Comparison of ENCODE assay signal across 8 cellular contexts in genomic region chr2:69177785-69178636, GRCh38.
DNase-seq lines count a peak whose midpoint lies in the region; ATAC-seq, FAIRE-seq and TF ChIP-seq lines count a peak whose summit lies in the region.

No MANE protein-coding gene starts in this region.

- TF ChIP-seq RAD21 in H1 (IDR thresholded peaks at IDR 0.05 in 1 of 2, conservative IDR thresholded peaks at IDR 0.05 in 1 of 2; ENCODE audit: low read depth in 2 of 2, low read length in 2 of 2): peak in 1 of 2 experiments; percentile 9; a peak in 2 of 4 replicates

- TF ChIP-seq CTCF in Panc1 (IDR thresholded peaks at IDR 0.05): no peak
- no peak for TF ChIP-seq CTCF in H1 (IDR thresholded peaks at IDR 0.05; ENCODE audit: control extremely low read depth in 1 of 3, insufficient read depth in 1 of 3, low read depth in 1 of 3, low read length in 3 of 3)
- TF ChIP-seq CTCF in lower lobe of right lung (IDR thresholded peaks at IDR 0.05): no peak
- no peak for TF ChIP-seq CTCF in thoracic aorta (IDR thresholded peaks at IDR 0.05)

- H3K36me3 ChIP-seq in Panc1 (ENCODE audit: control insufficient read depth, insufficient read depth, low read length) (no peaks in the 10 kb centered on the region; the same call in 1 of the 2 replicates), H1 (ENCODE audit: control insufficient read depth in 2 of 4, insufficient read depth in 4 of 4, low read length in 3 of 4) (no peaks in the 10 kb centered on the region; a peak in 1 of 8 replicates), lower lobe of right lung (peaks cover 10% of the 10 kb centered on the region), thoracic aorta (peaks cover 4% of the 10 kb centered on the region)

- peak; percentile 8 for DNase-seq in DMS53 (lab: John Stamatoyannopoulos, UW)
- DNase-seq in DMS53 treated with DMSO at 0.1 percent for 48 hours (lab: John Stamatoyannopoulos, UW; ENCODE audit: unreplicated experiment): no peak
- DNase-seq in Panc1 (ENCODE audit: low read depth, low spot score): no peak
- DNase-seq in H1 (ENCODE audit: low read depth in 1 of 2, low spot score in 2 of 2): peak; percentile 93 to 98
- peak; percentile 94 for DNase-seq in lower lobe of right lung
- DNase-seq in thoracic aorta (ENCODE audit: low spot score): peak; percentile 79
- DNase-seq in NCI-H2029 treated with DMSO at 0.1 percent for 48 hours (lab: John Stamatoyannopoulos, UW): no peak

- H3K27me3 ChIP-seq in Panc1 (ENCODE audit: control insufficient read depth, insufficient read depth, low read length): no peaks in the 10 kb centered on the region
- no peaks in the 10 kb centered on the region for H3K27me3 ChIP-seq in H1 (replicated peaks in 1 of 4; ENCODE audit: control insufficient read depth in 3 of 4, extremely low read depth in 1 of 4, insufficient read depth in 3 of 4, low read length in 3 of 4)
- H3K27me3 ChIP-seq in lower lobe of right lung (ENCODE audit: low read depth): no peaks in the 10 kb centered on the region
- no peaks in the 10 kb centered on the region for H3K27me3 ChIP-seq in thoracic aorta (replicated peaks; ENCODE audit: insufficient read depth)

- H4K5ac ChIP-seq in H1 (ENCODE audit: insufficient read length, low read depth, low read length): peak overlapping the region; percentile 13

- TF ChIP-seq POLR2A in H1 (IDR thresholded peaks at IDR 0.05; ENCODE audit: control extremely low read depth in 1 of 2, low read depth in 2 of 2, low read length in 2 of 2): peak; percentile 90

- peak overlapping the region; percentile 76; the same call in 1 of the 2 replicates for H2BK12ac ChIP-seq in H1 (ENCODE audit: low read depth, low read length)

- peak overlapping the region; percentile 84 for H3K18ac ChIP-seq in H1 (ENCODE audit: extremely low read depth, low read length)

- TF ChIP-seq EP300 in H1 (IDR thresholded peaks at IDR 0.05; ENCODE audit: borderline replicate concordance in 1 of 2, low read depth in 2 of 2, low read length in 2 of 2): no peak

- peak; percentile 69 for ATAC-seq in Panc1
- peak; percentile 90 to 95 for ATAC-seq in lower lobe of right lung
- peak; percentile 40 for ATAC-seq in thoracic aorta (ENCODE audit: insufficient number of reproducible peaks, low FRiP score, low read depth)
- ATAC-seq in HG02623 (IDR thresholded peaks at IDR 0.05; ENCODE audit: unreplicated experiment): no peak

- POLR2A ChIA-PET in Panc1 (lab: Charles Lee): interaction anchor here (0.6 kb wide), 1 partner anchor 28 kb away, joined by 4 read pairs; no protein-coding TSS in a partner anchor
- POLR2A ChIA-PET in H1 (lab: Charles Lee; ENCODE audit: partially characterized antibody): interaction anchor here (0.7 to 1.5 kb wide), 5 partner anchors 11 to 53 kb away, joined by 3 to 11 read pairs (median 4); no protein-coding TSS in a partner anchor

- no peak overlapping the region for H3K4ac ChIP-seq in H1 (replicated peaks; ENCODE audit: insufficient read length, low read depth, low read length)

- H3K9ac ChIP-seq in H1 (replicated peaks in 1 of 4; ENCODE audit: extremely low read depth in 1 of 4, low read depth in 3 of 4, low read length in 3 of 4): peak overlapping the region in 3 of 4 experiments; percentile 40 to 72 (median 55); a peak in 5 of 7 replicates

- H3K4me2 ChIP-seq in H1 (ENCODE audit: insufficient read depth in 1 of 2, low read depth in 2 of 2, low read length in 2 of 2): peak overlapping the region; percentile 51 to 74

- no peaks in the 10 kb centered on the region for H3K79me2 ChIP-seq in H1 (ENCODE audit: control insufficient read depth in 1 of 2, insufficient read depth in 2 of 2, low read length in 2 of 2)

- peak overlapping the region; percentile 8 for H2BK120ac ChIP-seq in H1 (replicated peaks; ENCODE audit: low read depth, low read length)

- H4K91ac ChIP-seq in H1 (replicated peaks; ENCODE audit: insufficient read length, low read length): peak overlapping the region; percentile 17

- no peaks in the 10 kb centered on the region for H4K20me1 ChIP-seq in H1 (replicated peaks in 1 of 2; ENCODE audit: control insufficient read depth in 1 of 2, insufficient read depth in 2 of 2, low read length in 2 of 2)

- no peak overlapping the region for H3K23ac ChIP-seq in H1 (ENCODE audit: insufficient read length)

- H2BK20ac ChIP-seq in H1 (ENCODE audit: low read length): no peak overlapping the region; the same call in 1 of the 2 replicates

- H3K23me2 ChIP-seq in H1 (ENCODE audit: low read depth, low read length): no peaks in the 10 kb centered on the region

- no TSS peak for BruUV-seq in Panc1 (replicated peaks; lab: Mats Ljungman, UMichigan)

- peak overlapping the region; percentile 88 for H2BK5ac ChIP-seq in H1 (ENCODE audit: low read depth, low read length)

- H3K9me3 ChIP-seq in Panc1 (ENCODE audit: control insufficient read depth, insufficient read depth, low read depth, low read length) (no peaks in the 10 kb centered on the region), H1 (ENCODE audit: insufficient read depth in 2 of 2, low read depth in 1 of 2, low read length in 1 of 2) (no peaks in the 10 kb centered on the region), lower lobe of right lung (no peaks in the 10 kb centered on the region), thoracic aorta (no peaks in the 10 kb centered on the region)

- CTCF ChIA-PET in Panc1 (lab: Charles Lee): no interaction called here
- CTCF ChIA-PET in H1 (lab: Charles Lee; ENCODE audit: partially characterized antibody): interaction anchor here (0.9 to 3.1 kb wide), 8 partner anchors 9 to 273 kb away, joined by 3 to 15 read pairs (median 3); no protein-coding TSS in a partner anchor

- intact Hi-C loops in Panc1 (cut with micrococcal nuclease; ENCODE audit: unreplicated experiment): no loop called here
- intact Hi-C loops in lower lobe of right lung (cut with DNase I): no loop called here

- in situ Hi-C loops in Panc1 (cut with HindIII; ENCODE audit: low pct_unique_long_range_greater_than_20kb, low sequenced_read_pairs): no loop called here

- no peak overlapping the region; the same call in 1 of the 2 replicates for H2AK5ac ChIP-seq in H1 (ENCODE audit: low read depth, low read length)

- peak; percentile 13 for FAIRE-seq in H1 (lab: Jason Lieb, UNC)

- H3K4me1 ChIP-seq in Panc1 (ENCODE audit: control insufficient read depth, insufficient read depth, low read length) (peaks cover 3% of the 10 kb centered on the region), H1 (replicated peaks in 1 of 4; ENCODE audit: control insufficient read depth in 3 of 4, insufficient read depth in 4 of 4, low read length in 3 of 4) (peaks cover 8 to 21% (median 14%) of the 10 kb centered on the region in 4 experiments), lower lobe of right lung (peaks cover 28% of the 10 kb centered on the region), thoracic aorta (ENCODE audit: control insufficient read depth in 1 of 2, low read depth in 2 of 2) (peaks cover 36 to 76% of the 10 kb centered on the region in 2 donors)

- no peaks in the 10 kb centered on the region for H3K79me1 ChIP-seq in H1 (ENCODE audit: low read depth, low read length)

- H3K4me3 ChIP-seq in Panc1 (ENCODE audit: low read depth in 2 of 2, low read length in 2 of 2) (no peak overlapping the region), H1 (ENCODE audit: extremely low read depth in 1 of 4, insufficient read depth in 2 of 4, low read depth in 3 of 4, low read length in 4 of 4) (peak overlapping the region in 3 of 4 experiments; percentile 9 to 47 (median 20); a peak in 3 of 8 replicates), lower lobe of right lung (no peak overlapping the region), thoracic aorta (peak overlapping the region; percentile 41)

- H3K56ac ChIP-seq in H1 (replicated peaks; ENCODE audit: insufficient read length, low read depth, low read length): no peak overlapping the region

- H3K27ac ChIP-seq in Panc1 (ENCODE audit: low read length): peak overlapping the region; percentile 56
- H3K27ac ChIP-seq in H1 (ENCODE audit: low read depth, low read length): peak overlapping the region; percentile 87
- peak overlapping the region; percentile 92 for H3K27ac ChIP-seq in lower lobe of right lung
- peak overlapping the region; percentile 92 to 97 for H3K27ac ChIP-seq in thoracic aorta

- peak overlapping the region; percentile 26; the same call in 1 of the 2 replicates for H4K8ac ChIP-seq in H1 (ENCODE audit: extremely low read depth, insufficient read depth, low read length)

- H2AFZ ChIP-seq in H1 (ENCODE audit: low read length): peak overlapping the region; percentile 72; the same call in 1 of the 2 replicates

- 12% methylated on average over 19 of the region's 20 CpGs; no CpG with 5 or more reads in 1 of the 2 experiments for WGBS in H1 (ENCODE audit: extremely low coverage in 1 of 2, insufficient coverage in 1 of 2, insufficient read length in 1 of 2, insufficient replicate concordance in 2 of 2, low coverage in 1 of 2, low lambda C conversion rate in 2 of 2, missing lambda C conversion rate in 1 of 2), 2 experiments

- H2BK15ac ChIP-seq in H1 (ENCODE audit: low read length): no peak overlapping the region

- no peak overlapping the region for H3K14ac ChIP-seq in H1 (ENCODE audit: insufficient read length)

TF ChIP-seq in H1, 55 proteins besides CTCF, POLR2A, EP300 and RAD21 (continues in another document):
- 0 out of 2 replicates have a peak, but pooled peaks have one; percentile 4 for TF ChIP-seq EGR1 (IDR thresholded peaks at IDR 0.05; ENCODE audit: borderline replicate concordance, low read depth, low read length)
- TF ChIP-seq HDAC2 (IDR thresholded peaks at IDR 0.05; ENCODE audit: borderline replicate concordance in 1 of 2, low read depth in 2 of 2, low read length in 2 of 2): peak in 1 of 2 experiments; percentile 80; a peak in 1 of 4 replicates
- TF ChIP-seq CHD2 (IDR thresholded peaks at IDR 0.05; ENCODE audit: low read length): no peak
- TF ChIP-seq TAF7 (optimal IDR thresholded peaks at IDR 0.05; ENCODE audit: borderline replicate concordance, low read depth, low read length): peak; percentile 84
- TF ChIP-seq NRF1 (IDR thresholded peaks at IDR 0.05; ENCODE audit: low read depth, low read length): no peak
- peak; percentile 50; the same call in 1 of the 2 replicates for TF ChIP-seq CREB1 (IDR thresholded peaks at IDR 0.05)
- TF ChIP-seq SIN3A (conservative IDR thresholded peaks at IDR 0.05 in 1 of 2, IDR thresholded peaks at IDR 0.05 in 1 of 2; ENCODE audit: low read depth in 1 of 2, low read length in 2 of 2): no peak; a peak in 1 of 4 replicates
- no peak for TF ChIP-seq RFX5 (IDR thresholded peaks at IDR 0.05; ENCODE audit: borderline replicate concordance, low read depth, low read length)
- TF ChIP-seq JUN (IDR thresholded peaks at IDR 0.05; ENCODE audit: low read depth, low read length): no peak
- peak; percentile 91 for TF ChIP-seq POLR2AphosphoS5 (IDR thresholded peaks at IDR 0.05; ENCODE audit: low read depth, low read length)
- no peak for TF ChIP-seq SAP30 (IDR thresholded peaks at IDR 0.05; ENCODE audit: insufficient read depth, insufficient replicate concordance, low read length)

Comparison
In these comparisons a context has a peak if more than half of its experiments do, and no peak if none do; other contexts are left out.
1. DNase-seq: peak in DMS53 (single experiment), H1 (2 of 2), lower lobe of right lung (single experiment) and thoracic aorta (single experiment); none in DMS53 treated with DMSO at 0.1 percent for 48 hours (single experiment), Panc1 (single experiment) and NCI-H2029 treated with DMSO at 0.1 percent for 48 hours (single experiment).
2. H3K4me3 ChIP-seq: peak in H1 (3 of 4) and thoracic aorta (single experiment); none in Panc1 (0 of 2) and lower lobe of right lung (single experiment).
3. Peak in every context shown above with its lines, with median percentiles within 50 percentile points of each other: H3K27ac ChIP-seq.